ENCODE assay signal across 8 cellular contexts in the genomic region with DNA sequence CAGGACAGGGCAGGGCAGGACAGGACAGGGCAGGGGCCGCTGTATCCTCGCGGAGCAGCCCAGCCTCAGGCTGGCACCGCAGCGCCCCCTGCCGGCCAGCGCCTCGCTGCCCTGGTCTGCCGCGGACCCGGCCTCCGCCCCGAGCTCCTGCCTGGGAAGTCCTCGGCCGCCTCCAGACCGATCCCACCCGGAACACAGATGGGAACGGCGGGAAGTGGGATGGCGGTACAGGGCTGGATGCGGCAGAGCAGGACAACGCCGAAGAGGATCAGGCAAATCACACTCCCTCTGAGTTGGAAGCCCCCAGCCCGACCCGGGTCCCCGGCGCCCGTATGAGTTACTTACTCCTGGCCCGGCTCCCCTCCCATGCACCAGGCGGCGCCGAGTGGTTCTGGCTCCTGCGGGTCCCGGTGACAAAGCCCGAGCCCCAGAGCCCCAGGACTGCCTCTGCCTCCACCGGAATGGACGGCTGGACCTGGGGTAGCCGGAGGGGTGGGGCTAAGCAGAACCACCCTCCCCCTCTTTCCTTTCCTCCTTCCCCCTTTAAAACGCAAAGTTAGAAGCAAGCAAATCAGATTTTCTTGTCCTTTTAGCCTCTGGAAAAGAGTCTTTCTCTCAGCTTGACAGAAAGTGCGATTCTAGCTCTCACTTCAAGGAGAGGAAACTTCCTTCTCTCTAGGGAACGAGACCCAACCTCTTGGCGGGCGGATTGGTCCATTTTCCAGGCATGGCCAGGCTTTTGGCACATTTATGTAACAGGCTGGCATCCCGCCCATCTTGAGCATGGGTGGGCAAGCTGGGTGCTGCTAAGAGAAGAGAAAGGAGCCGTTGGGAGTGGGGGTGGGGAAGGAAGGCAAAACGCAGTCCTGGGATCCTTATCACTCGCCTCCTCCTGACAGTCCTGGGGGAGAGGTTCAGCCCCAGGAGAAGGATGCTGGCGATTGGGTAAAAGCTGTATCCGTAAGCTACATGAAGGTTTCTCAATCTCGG. TPM values are rescaled to one million over a fixed set of nuclear protein-coding genes. Genes with fewer than 3 reads are reported as not detected.
A peak's percentile ranks its signal among the peaks of the same experiment; 100 is the strongest.
DNase-seq lines count a peak whose midpoint lies in the region; ATAC-seq lines count a peak whose summit lies in the region.

A gene with protein sequence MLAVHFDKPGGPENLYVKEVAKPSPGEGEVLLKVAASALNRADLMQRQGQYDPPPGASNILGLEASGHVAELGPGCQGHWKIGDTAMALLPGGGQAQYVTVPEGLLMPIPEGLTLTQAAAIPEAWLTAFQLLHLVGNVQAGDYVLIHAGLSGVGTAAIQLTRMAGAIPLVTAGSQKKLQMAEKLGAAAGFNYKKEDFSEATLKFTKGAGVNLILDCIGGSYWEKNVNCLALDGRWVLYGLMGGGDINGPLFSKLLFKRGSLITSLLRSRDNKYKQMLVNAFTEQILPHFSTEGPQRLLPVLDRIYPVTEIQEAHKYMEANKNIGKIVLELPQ (minus strand): TSS at position 449 of the 990 bp plus-strand sequence. CDS start 508 bp downstream, outside the sequence.

- H3K27ac Mint-ChIP-seq in CD4-positive, CD25-positive, alpha-beta regulatory T cell, result peak within 1 kb of the TSS in 2 of 3 donors; percentile 20 to 56
- peak within 1 kb of the TSS; percentile 61 for H3K27ac Mint-ChIP-seq in activated CD4-positive, alpha-beta memory T cell treated with anti-CD3 and anti-CD28 coated beads for 36 hours

- H3K27me3 Mint-ChIP-seq in CD4-positive, CD25-positive, alpha-beta regulatory T cell, result no peaks in the 10 kb centered on the region
- no peaks in the 10 kb centered on the region for H3K27me3 Mint-ChIP-seq in activated CD4-positive, alpha-beta memory T cell treated with anti-CD3 and anti-CD28 coated beads for 36 hours

- peaks cover 17% of the 10 kb centered on the region for H3K4me1 ChIP-seq in CD4-positive, CD25-positive, alpha-beta regulatory T cell (ENCODE audit: control insufficient read depth, insufficient read depth, low read length, poor library complexity, severe bottlenecking)

- peak; percentile 70 to 83 (median 80) for DNase-seq in CD4-positive, CD25-positive, alpha-beta regulatory T cell
- peak; percentile 79 to 96 for DNase-seq in NCI-H526 (lab: John Stamatoyannopoulos, UW)
- peak; percentile 87 for DNase-seq in activated CD4-positive, alpha-beta memory T cell treated with anti-CD3 and anti-CD28 coated beads for 36 hours
- peak; percentile 78 for DNase-seq in effector CD4-positive, alpha-beta T cell
- DNase-seq in lung microvascular endothelial cell (ENCODE audit: low read depth in 2 of 2), result peak; percentile 94 to 95
- DNase-seq in stimulated activated CD4-positive, alpha-beta T cell treated with anti-CD3 and anti-CD28 coated beads, TNF-alpha, amount 100 ng/mL, for 24 hours (ENCODE audit: low read depth in 3 of 3), result peak; percentile 65 to 79 (median 67)

- CTCF ChIA-PET in activated CD4-positive, alpha-beta memory T cell treated with anti-CD3 and anti-CD28 coated beads for 36 hours (lab: Charles Lee), result interaction anchor here (0.5 to 4.5 kb wide), 58 partner anchors 8 to 1163 kb away, joined by 3 to 87 read pairs (median 4); partner anchors contain the start of genes ATAD2B, FAM228B, FKBP1B and ITSN2

- H3K36me3 ChIP-seq in CD4-positive, CD25-positive, alpha-beta regulatory T cell (ENCODE audit: control insufficient read depth, insufficient read depth, low read length), result no peaks in the 10 kb centered on the region

- H3K27me3 ChIP-seq in CD4-positive, CD25-positive, alpha-beta regulatory T cell (ENCODE audit: control insufficient read depth, insufficient read depth, low read length), result no peaks in the 10 kb centered on the region

- POLR2A ChIA-PET in activated CD4-positive, alpha-beta memory T cell treated with anti-CD3 and anti-CD28 coated beads for 36 hours (lab: Charles Lee), result interaction anchor here (1.5 to 3.1 kb wide), 3 partner anchors 8 to 157 kb away, joined by 5 to 18 read pairs (median 7); partner anchors contain the start of genes ATAD2B, SF3B6 and WDCP

- peak; percentile 93 for ATAC-seq in CD4-positive, CD25-positive, alpha-beta regulatory T cell (ENCODE audit: low read depth in 2 of 2)
- ATAC-seq in GM19328 (IDR thresholded peaks at IDR 0.05; ENCODE audit: unreplicated experiment), result peak; percentile 67
- peak; percentile 82 for ATAC-seq in HG03460 (IDR thresholded peaks at IDR 0.05; ENCODE audit: unreplicated experiment)

- H3K27ac ChIP-seq in CD4-positive, CD25-positive, alpha-beta regulatory T cell (ENCODE audit: insufficient read depth, low read length, poor library complexity, severe bottlenecking), result peak within 1 kb of the TSS; percentile 14

- intact Hi-C loops in activated CD4-positive, alpha-beta memory T cell treated with anti-CD3 and anti-CD28 coated beads for 36 hours (cut with micrococcal nuclease), result loop anchor here (1.0 to 2.0 kb wide), 5 partner anchors 8 to 260 kb away; partner anchors contain the start of genes ATAD2B, SF3B6 and WDCP

- peak within 1 kb of the TSS; percentile 64 for H3K4me3 ChIP-seq in CD4-positive, CD25-positive, alpha-beta regulatory T cell (ENCODE audit: low read depth, low read length)

- peak within 1 kb of the TSS; percentile 83 to 88 (median 87) for H3K4me3 Mint-ChIP-seq in CD4-positive, CD25-positive, alpha-beta regulatory T cell
- H3K4me3 Mint-ChIP-seq in activated CD4-positive, alpha-beta memory T cell treated with anti-CD3 and anti-CD28 coated beads for 36 hours, result peak within 1 kb of the TSS; percentile 81

- H3K9me3 Mint-ChIP-seq in CD4-positive, CD25-positive, alpha-beta regulatory T cell, result no peaks in the 10 kb centered on the region
- H3K9me3 Mint-ChIP-seq in activated CD4-positive, alpha-beta memory T cell treated with anti-CD3 and anti-CD28 coated beads for 36 hours, result no peaks in the 10 kb centered on the region

- peaks cover 13% of the 10 kb centered on the region for H3K36me3 Mint-ChIP-seq in CD4-positive, CD25-positive, alpha-beta regulatory T cell
- peaks cover 4% of the 10 kb centered on the region for H3K36me3 Mint-ChIP-seq in activated CD4-positive, alpha-beta memory T cell treated with anti-CD3 and anti-CD28 coated beads for 36 hours

- no peaks in the 10 kb centered on the region for H3K9me3 ChIP-seq in CD4-positive, CD25-positive, alpha-beta regulatory T cell (ENCODE audit: control insufficient read depth in 2 of 2, low read length in 2 of 2)

- H3K4me1 Mint-ChIP-seq in CD4-positive, CD25-positive, alpha-beta regulatory T cell, result peaks cover 0 to 19% (median 14%) of the 10 kb centered on the region in 4 donors
- H3K4me1 Mint-ChIP-seq in activated CD4-positive, alpha-beta memory T cell treated with anti-CD3 and anti-CD28 coated beads for 36 hours (ENCODE audit: low read depth), result peaks cover 14% of the 10 kb centered on the region

RNA-seq across cellular contexts. Expression of the gene that starts here (rescaled TPM):
- 1.5 TPM for total RNA-seq in CD4-positive, CD25-positive, alpha-beta regulatory T cell
- 1 to 10 TPM in 1 of 4 donors, under 1 TPM in 2, not detected in 1; 0.25 to 1.4 (median 0.69) TPM for polyA plus RNA-seq in CD4-positive, CD25-positive, alpha-beta regulatory T cell
- under 1 TPM; 0.90 to 0.94 TPM for total RNA-seq in activated CD4-positive, alpha-beta memory T cell treated with anti-CD3 and anti-CD28 coated beads for 36 hours
- 45.4 and 73.2 TPM in 2 replicates for total RNA-seq in lung microvascular endothelial cell

Comparison
In these comparisons a context has a peak if more than half of its experiments do, and no peak if none do; other contexts are left out.
1. Peak in every context shown above with its lines: DNase-seq, ATAC-seq, H3K4me3 ChIP-seq and H3K27ac ChIP-seq.
2. RNA of the gene that starts here (total RNA-seq): 45.4 to 73.2 TPM in lung microvascular endothelial cell; 1.5 TPM in CD4-positive, CD25-positive, alpha-beta regulatory T cell (single experiment) and 0.90 to 0.94 TPM in activated CD4-positive, alpha-beta memory T cell treated with anti-CD3 and anti-CD28 coated beads for 36 hours; every median in the first group is over 10 times any median in the second.
3. Peak in DNase-seq in activated CD4-positive, alpha-beta memory T cell treated with anti-CD3 and anti-CD28 coated beads for 36 hours; RNA of the gene not detected or under 1 TPM.